ENCODE assay signal across 19 cellular contexts in the genomic region with DNA sequence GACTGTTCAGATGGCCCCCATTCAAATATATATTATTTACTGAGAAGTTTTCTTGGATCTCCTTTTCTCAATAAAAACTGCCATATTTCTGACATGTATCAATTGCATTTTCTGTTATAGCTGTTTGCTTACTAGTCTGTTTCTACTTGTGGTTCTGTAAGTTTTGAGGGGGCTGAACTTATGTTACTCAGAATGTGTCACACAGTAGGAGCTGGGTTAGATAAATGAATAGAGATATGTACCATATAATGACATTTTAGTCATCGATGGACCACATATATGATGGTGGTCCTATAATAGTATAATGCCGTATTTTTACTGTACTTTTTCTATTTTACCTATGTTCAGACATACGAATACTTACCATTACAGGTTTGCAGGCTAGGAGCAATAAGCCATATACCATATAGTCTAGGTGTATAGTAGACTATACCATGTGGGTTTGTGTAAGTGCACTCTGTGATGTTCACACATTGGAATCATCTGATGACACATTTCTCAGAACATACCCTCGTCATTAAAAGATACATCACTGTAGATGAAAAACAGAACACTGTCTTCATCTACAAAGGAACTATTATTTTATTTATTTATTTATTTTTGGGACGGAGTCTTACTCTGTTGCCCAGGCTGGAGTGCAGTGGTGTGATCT. TPM values are rescaled to one million over a fixed set of nuclear protein-coding genes. Genes with fewer than 3 reads are reported as not detected.
A peak's percentile ranks its signal among the peaks of the same experiment; 100 is the strongest.
DNase-seq lines count a peak whose midpoint lies in the region; ATAC-seq lines count a peak whose summit lies in the region.
"Had no signal": no experiment of that assay in that cellular context is flagged by ENCODE, and none has a peak within 500 bp of the region (broad histone marks: within the 10 kb centered on the region; RNA-seq: fewer than 3 reads in every experiment).

No MANE protein-coding gene starts in this region.

- no peaks in the 10 kb centered on the region; the same call in 1 of the 2 replicates for H3F3A ChIP-seq in GM23248 (ENCODE audit: insufficient read depth)

- H3K9me2 ChIP-seq in GM23248 (ENCODE audit: insufficient read depth): no peaks in the 10 kb centered on the region

- H3K27me3 ChIP-seq in GM23248 (replicated peaks; ENCODE audit: insufficient read depth): no peaks in the 10 kb centered on the region
- H3K27me3 ChIP-seq: SJCRH30 had no signal

- H3K9me3 ChIP-seq in GM23248 (ENCODE audit: low read depth): no peaks in the 10 kb centered on the region
- H3K9me3 ChIP-seq: SJCRH30 had no signal

- H3K4me3 ChIP-seq in GM23248: no peak overlapping the region
- H3K4me3 ChIP-seq: SJCRH30 had no signal

- in situ Hi-C loops in GM23248 (cut with MboI): no loop called here

- peaks cover 1 to 25% of the 10 kb centered on the region in 2 donors for H3K36me3 Mint-ChIP-seq in activated T-cell treated with anti-CD3 and anti-CD28 coated beads, Interleukin-2, amount 50 U/mL, for 72 hours (ENCODE audit: insufficient read depth in 2 of 2)
- H3K36me3 Mint-ChIP-seq in activated naive CD8-positive, alpha-beta T cell treated with anti-CD3 and anti-CD28 coated beads, Interleukin-2, amount 50 U/mL, for 24 hours (ENCODE audit: low read depth): peaks cover 23% of the 10 kb centered on the region
- H3K36me3 Mint-ChIP-seq in stimulated activated effector memory CD8-positive, alpha-beta T cell treated with anti-CD3 and anti-CD28 coated beads, Interleukin-12 subunit alpha, Interleukin-12 subunit beta, amount 100 ng/mL, for 72 hours: peaks cover 56% of the 10 kb centered on the region

- H3K4me2 ChIP-seq in GM23248 (ENCODE audit: unreplicated experiment): no peak overlapping the region

- peaks cover 56% of the 10 kb centered on the region for H3K4me1 Mint-ChIP-seq in activated T-cell treated with anti-CD3 and anti-CD28 coated beads, Interleukin-2, amount 50 U/mL, for 72 hours (ENCODE audit: low read depth)
- H3K4me1 Mint-ChIP-seq in activated naive CD8-positive, alpha-beta T cell treated with anti-CD3 and anti-CD28 coated beads, Interleukin-2, amount 50 U/mL, for 24 hours: peaks cover 63% of the 10 kb centered on the region
- peaks cover 49% of the 10 kb centered on the region for H3K4me1 Mint-ChIP-seq in stimulated activated effector memory CD8-positive, alpha-beta T cell treated with anti-CD3 and anti-CD28 coated beads, Interleukin-12 subunit alpha, Interleukin-12 subunit beta, amount 100 ng/mL, for 72 hours

- peaks cover 28% of the 10 kb centered on the region for H3K4me1 ChIP-seq in GM23248 (ENCODE audit: insufficient read depth)
- H3K4me1 ChIP-seq: SJCRH30 had no signal

- H2AFZ ChIP-seq in GM23248: no peak overlapping the region

- H3K36me3 ChIP-seq in GM23248 (ENCODE audit: low read depth): no peaks in the 10 kb centered on the region
- H3K36me3 ChIP-seq: SJCRH30 had no signal

- 61 to 68% methylated on average over 5 of the region's 5 CpGs for WGBS in GM23248 (ENCODE audit: low coverage in 1 of 2, low lambda C conversion rate in 2 of 2, missing lambda C conversion rate in 2 of 2), 2 experiments

- H3K27ac Mint-ChIP-seq in activated T-cell treated with anti-CD3 and anti-CD28 coated beads, Interleukin-2, amount 50 U/mL, for 72 hours: peak overlapping the region; percentile 53
- H3K27ac Mint-ChIP-seq in activated naive CD8-positive, alpha-beta T cell treated with anti-CD3 and anti-CD28 coated beads, Interleukin-2, amount 50 U/mL, for 24 hours: peak overlapping the region; percentile 51
- peak overlapping the region; percentile 63 for H3K27ac Mint-ChIP-seq in stimulated activated effector memory CD8-positive, alpha-beta T cell treated with anti-CD3 and anti-CD28 coated beads, Interleukin-12 subunit alpha, Interleukin-12 subunit beta, amount 100 ng/mL, for 72 hours

- peaks cover 100% of the 10 kb centered on the region for H3K79me2 ChIP-seq in GM23248 (ENCODE audit: insufficient read depth)

- peaks cover 26% of the 10 kb centered on the region for H4K20me1 ChIP-seq in GM23248 (ENCODE audit: insufficient read depth)

- no peaks in the 10 kb centered on the region for H3K27me3 Mint-ChIP-seq in activated T-cell treated with anti-CD3 and anti-CD28 coated beads, Interleukin-2, amount 50 U/mL, for 72 hours (ENCODE audit: low read depth)
- H3K27me3 Mint-ChIP-seq in activated naive CD8-positive, alpha-beta T cell treated with anti-CD3 and anti-CD28 coated beads, Interleukin-2, amount 50 U/mL, for 24 hours: no peaks in the 10 kb centered on the region

- H3K9me3 Mint-ChIP-seq in activated T-cell treated with anti-CD3 and anti-CD28 coated beads, Interleukin-2, amount 50 U/mL, for 72 hours: no peaks in the 10 kb centered on the region
- no peaks in the 10 kb centered on the region for H3K9me3 Mint-ChIP-seq in activated naive CD8-positive, alpha-beta T cell treated with anti-CD3 and anti-CD28 coated beads, Interleukin-2, amount 50 U/mL, for 24 hours
- H3K9me3 Mint-ChIP-seq in stimulated activated effector memory CD8-positive, alpha-beta T cell treated with anti-CD3 and anti-CD28 coated beads, Interleukin-12 subunit alpha, Interleukin-12 subunit beta, amount 100 ng/mL, for 72 hours: no peaks in the 10 kb centered on the region

- DNase-seq in activated T-cell treated with anti-CD3 and anti-CD28 coated beads, Interleukin-2, amount 50 U/mL, for 72 hours: no peak
- no peak for DNase-seq in activated T-cell treated with anti-CD3 and anti-CD28 coated beads, Interleukin-2, amount 50 U/mL, for 1 hour
- DNase-seq in GM23248 (peak; percentile 37), NK-92 (lab: John Stamatoyannopoulos, UW; ENCODE audit: unreplicated experiment) (no peak)
- DNase-seq in activated naive CD8-positive, alpha-beta T cell treated with anti-CD3 and anti-CD28 coated beads, Interleukin-2, amount 50 U/mL, for 24 hours: no peak
- no peak for DNase-seq in stimulated activated effector memory CD8-positive, alpha-beta T cell treated with anti-CD3 and anti-CD28 coated beads, Interleukin-12 subunit alpha, Interleukin-12 subunit beta, amount 100 ng/mL, for 72 hours (ENCODE audit: low spot score in 2 of 2)
- DNase-seq: DMS79, GOT3, KBM-7, MV-4-11, NCI-H1417 treated with DMSO at 0.1 percent for 48 hours, NCI-H2029, NCI-H2171, NCI-H446, PC-3, SJCRH30 had no signal

- peak overlapping the region; percentile 0 to 35 for H3K4me3 Mint-ChIP-seq in activated T-cell treated with anti-CD3 and anti-CD28 coated beads, Interleukin-2, amount 50 U/mL, for 72 hours
- no peak overlapping the region for H3K4me3 Mint-ChIP-seq in activated naive CD8-positive, alpha-beta T cell treated with anti-CD3 and anti-CD28 coated beads, Interleukin-2, amount 50 U/mL, for 24 hours
- peak overlapping the region; percentile 37 for H3K4me3 Mint-ChIP-seq in stimulated activated effector memory CD8-positive, alpha-beta T cell treated with anti-CD3 and anti-CD28 coated beads, Interleukin-12 subunit alpha, Interleukin-12 subunit beta, amount 100 ng/mL, for 72 hours
- H3K4me3 Mint-ChIP-seq: CD14-positive monocyte had no signal

- peak; percentile 82 to 84 for ATAC-seq in activated T-cell treated with anti-CD3 and anti-CD28 coated beads, Interleukin-2, amount 50 U/mL, for 72 hours (replicated peaks in 1 of 2)
- ATAC-seq in activated naive CD8-positive, alpha-beta T cell treated with anti-CD3 and anti-CD28 coated beads, Interleukin-2, amount 50 U/mL, for 24 hours: peak; percentile 90
- peak; percentile 98 for ATAC-seq in stimulated activated effector memory CD8-positive, alpha-beta T cell treated with anti-CD3 and anti-CD28 coated beads, Interleukin-12 subunit alpha, Interleukin-12 subunit beta, amount 100 ng/mL, for 72 hours
- ATAC-seq in HG02642 (IDR thresholded peaks at IDR 0.05; ENCODE audit: poor library complexity, unreplicated experiment) (no peak), GM21367 (IDR thresholded peaks at IDR 0.05; ENCODE audit: unreplicated experiment) (no peak)
- ATAC-seq: PC-3 had no signal

- no peak overlapping the region for H3K9ac ChIP-seq in GM23248

- no peak overlapping the region for H3K27ac ChIP-seq in GM23248
- H3K27ac ChIP-seq: SJCRH30 had no signal

RNA-seq across cellular contexts. Expression of a gene that starts 22.3 kb away (rescaled TPM):
- 100 to 1,000 TPM in 1 of 2 donors, 10 to 100 TPM in 1; 99.5 to 101 TPM for total RNA-seq in activated T-cell treated with anti-CD3 and anti-CD28 coated beads, Interleukin-2, amount 50 U/mL, for 72 hours
- 41.1 and 46.6 TPM in 2 replicates for total RNA-seq in GM23248 (2014; rRNA removed; shearing (Covaris generic))
- 31.6 and 37.7 TPM in 2 replicates for polyA plus RNA-seq in GM23248 (2016; fragmentation: Nextera tagmentation; extraction: Ambion mirVana)

RNA-seq across cellular contexts. Expression of a gene that starts 42.5 kb away (rescaled TPM):
- total RNA-seq in activated T-cell treated with anti-CD3 and anti-CD28 coated beads, Interleukin-2, amount 50 U/mL, for 72 hours: 1 to 10 TPM; 7.0 to 7.4 TPM
- 1.6 and 3.0 TPM in 2 replicates for total RNA-seq in GM23248 (2014; rRNA removed; shearing (Covaris generic))
- polyA plus RNA-seq in GM23248 (2016; fragmentation: Nextera tagmentation; extraction: Ambion mirVana): 0.58 and 1.7 TPM in 2 replicates

Comparison
In these comparisons a context has a peak if more than half of its experiments do, and no peak if none do; other contexts are left out.
1. ATAC-seq: peak in activated T-cell treated with anti-CD3 and anti-CD28 coated beads, Interleukin-2, amount 50 U/mL, for 72 hours (2 of 2), activated naive CD8-positive, alpha-beta T cell treated with anti-CD3 and anti-CD28 coated beads, Interleukin-2, amount 50 U/mL, for 24 hours (single experiment) and stimulated activated effector memory CD8-positive, alpha-beta T cell treated with anti-CD3 and anti-CD28 coated beads, Interleukin-12 subunit alpha, Interleukin-12 subunit beta, amount 100 ng/mL, for 72 hours (single experiment); none in HG02642 (single experiment) and GM21367 (single experiment).
2. Peak in every context shown above with its lines, with median percentiles within 50 percentile points of each other: H3K27ac Mint-ChIP-seq.